In genomic region chr2:201327678-201328077, GRCh38 we compare ENCODE assay signal across 1 cellular context.
TF ChIP-seq lines count a peak whose summit lies in the region.

No MANE protein-coding gene starts in this region.

TF ChIP-seq in GM12878, 131 proteins besides CTCF, POLR2A, EP300 and RAD21:
- TF ChIP-seq PKNOX1 (IDR thresholded peaks at IDR 0.05) = no peak
- TF ChIP-seq, protein P1, sequence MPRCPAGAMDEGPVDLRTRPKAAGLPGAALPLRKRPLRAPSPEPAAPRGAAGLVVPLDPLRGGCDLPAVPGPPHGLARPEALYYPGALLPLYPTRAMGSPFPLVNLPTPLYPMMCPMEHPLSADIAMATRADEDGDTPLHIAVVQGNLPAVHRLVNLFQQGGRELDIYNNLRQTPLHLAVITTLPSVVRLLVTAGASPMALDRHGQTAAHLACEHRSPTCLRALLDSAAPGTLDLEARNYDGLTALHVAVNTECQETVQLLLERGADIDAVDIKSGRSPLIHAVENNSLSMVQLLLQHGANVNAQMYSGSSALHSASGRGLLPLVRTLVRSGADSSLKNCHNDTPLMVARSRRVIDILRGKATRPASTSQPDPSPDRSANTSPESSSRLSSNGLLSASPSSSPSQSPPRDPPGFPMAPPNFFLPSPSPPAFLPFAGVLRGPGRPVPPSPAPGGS (IDR thresholded peaks at IDR 0.05; ENCODE audit: borderline replicate concordance, insufficient read depth, low read depth, low read length, poor library complexity, severe bottlenecking) = no peak
- no peak for TF ChIP-seq FOXK2 (IDR thresholded peaks at IDR 0.05)
- no peak for TF ChIP-seq JUND (IDR thresholded peaks at IDR 0.05; ENCODE audit: low read depth, low read length)
- no peak for TF ChIP-seq PML (IDR thresholded peaks at IDR 0.05; ENCODE audit: low read length)
- TF ChIP-seq NBN (IDR thresholded peaks at IDR 0.05) = no peak
- TF ChIP-seq, protein P2, sequence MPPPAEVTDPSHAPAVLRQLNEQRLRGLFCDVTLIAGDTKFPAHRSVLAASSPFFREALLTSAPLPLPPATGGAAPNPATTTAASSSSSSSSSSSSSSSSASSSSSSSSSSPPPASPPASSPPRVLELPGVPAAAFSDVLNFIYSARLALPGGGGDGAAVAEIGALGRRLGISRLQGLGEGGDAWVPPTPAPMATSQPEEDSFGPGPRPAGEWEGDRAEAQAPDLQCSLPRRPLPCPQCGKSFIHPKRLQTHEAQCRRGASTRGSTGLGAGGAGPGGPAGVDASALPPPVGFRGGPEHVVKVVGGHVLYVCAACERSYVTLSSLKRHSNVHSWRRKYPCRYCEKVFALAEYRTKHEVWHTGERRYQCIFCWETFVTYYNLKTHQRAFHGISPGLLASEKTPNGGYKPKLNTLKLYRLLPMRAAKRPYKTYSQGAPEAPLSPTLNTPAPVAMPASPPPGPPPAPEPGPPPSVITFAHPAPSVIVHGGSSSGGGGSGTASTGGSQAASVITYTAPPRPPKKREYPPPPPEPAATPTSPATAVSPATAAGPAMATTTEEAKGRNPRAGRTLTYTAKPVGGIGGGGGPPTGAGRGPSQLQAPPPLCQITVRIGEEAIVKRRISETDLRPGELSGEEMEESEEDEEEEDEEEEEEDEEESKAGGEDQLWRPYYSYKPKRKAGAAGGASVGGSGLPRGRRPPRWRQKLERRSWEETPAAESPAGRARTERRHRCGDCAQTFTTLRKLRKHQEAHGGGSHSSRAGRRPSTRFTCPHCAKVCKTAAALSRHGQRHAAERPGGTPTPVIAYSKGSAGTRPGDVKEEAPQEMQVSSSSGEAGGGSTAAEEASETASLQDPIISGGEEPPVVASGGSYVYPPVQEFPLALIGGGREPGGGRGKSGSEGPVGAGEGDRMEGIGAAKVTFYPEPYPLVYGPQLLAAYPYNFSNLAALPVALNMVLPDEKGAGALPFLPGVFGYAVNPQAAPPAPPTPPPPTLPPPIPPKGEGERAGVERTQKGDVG (CRISPR knock-in tag; IDR thresholded peaks at IDR 0.05) = no peak
- no peak for TF ChIP-seq POLR2AphosphoS2 (IDR thresholded peaks at IDR 0.05; ENCODE audit: low read depth, low read length)
- no peak for TF ChIP-seq YY1 (IDR thresholded peaks at IDR 0.05; ENCODE audit: low read depth, low read length)
